ENCODE assay signal across 8 cellular contexts in the genomic region with DNA sequence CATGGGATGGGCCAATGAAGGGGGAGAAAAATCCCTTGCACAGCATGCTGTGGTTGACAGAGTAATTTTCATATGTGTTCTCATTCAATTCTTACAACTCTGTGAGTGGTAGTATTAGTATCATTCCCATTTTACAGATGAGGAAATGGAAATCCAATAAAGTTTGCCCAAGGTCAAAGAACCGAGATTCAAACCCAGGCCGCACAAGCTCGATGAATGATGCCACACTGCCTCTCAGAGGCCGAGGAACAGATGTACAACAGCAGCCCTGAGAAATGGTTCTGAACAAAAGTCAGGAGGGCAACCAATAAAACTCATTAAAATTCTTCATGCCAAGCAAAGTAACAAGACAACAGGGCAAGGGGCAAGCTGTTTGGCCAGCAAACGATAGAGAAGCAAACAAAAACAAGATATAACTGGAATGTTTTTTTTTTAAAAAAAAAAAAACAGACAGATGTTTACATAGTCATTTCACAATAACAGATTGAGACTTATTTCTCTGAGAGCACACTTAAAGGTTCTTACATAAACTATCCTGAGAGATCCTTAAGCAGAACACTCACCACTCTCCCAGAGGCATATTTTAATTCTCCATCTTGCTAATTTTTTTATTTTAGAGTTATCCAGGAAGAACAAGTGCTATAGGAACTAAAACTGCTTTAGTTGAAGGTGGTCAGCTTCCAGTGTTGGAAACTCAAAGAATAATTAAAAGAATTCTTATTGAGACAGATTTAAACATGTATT.
DNase-seq lines count a peak whose midpoint lies in the region; ATAC-seq and TF ChIP-seq lines count a peak whose summit lies in the region.

No MANE protein-coding gene starts in this region.

- DNase-seq in stimulated activated CD4-positive, alpha-beta T cell treated with anti-CD3 and anti-CD28 coated beads, Interleukin-15, amount 100 ng/mL, for 24 hours, result peak; percentile 5
- DNase-seq in stimulated activated CD4-positive, alpha-beta T cell treated with anti-CD3 and anti-CD28 coated beads, Interleukin-2, amount 100 ng/mL, for 24 hours, result no peak
- peak; percentile 13 for DNase-seq in NCI-H2227 treated with DMSO at 0.1 percent for 48 hours (lab: John Stamatoyannopoulos, UW)
- DNase-seq in epithelial cell of esophagus (ENCODE audit: low read depth), result peak; percentile 37
- no peak for DNase-seq in caudate nucleus (lab: John Stamatoyannopoulos, UW)
- DNase-seq in activated gamma-delta T cell treated with Interleukin-2 at 50 U/mL for 16 hours, result no peak
- no peak for DNase-seq in hepatic stellate cell (ENCODE audit: low spot score)

- H3K27ac ChIP-seq in caudate nucleus (ENCODE audit: low read depth, low read length), result no peak overlapping the region

- no peak for ATAC-seq in HG03521 (IDR thresholded peaks at IDR 0.05; ENCODE audit: unreplicated experiment)

- no peak overlapping the region for H3K4me3 ChIP-seq in epithelial cell of esophagus (ENCODE audit: low read length)

- peak; percentile 60 for TF ChIP-seq CTCF in epithelial cell of esophagus (IDR thresholded peaks at IDR 0.05; ENCODE audit: insufficient read depth, low read depth, low read length, missing control alignments)

Comparison
In these comparisons a context has a peak if more than half of its experiments do, and no peak if none do; other contexts are left out.
1. DNase-seq: peak in stimulated activated CD4-positive, alpha-beta T cell treated with anti-CD3 and anti-CD28 coated beads, Interleukin-15, amount 100 ng/mL, for 24 hours (single experiment), NCI-H2227 treated with DMSO at 0.1 percent for 48 hours (single experiment) and epithelial cell of esophagus (single experiment); none in stimulated activated CD4-positive, alpha-beta T cell treated with anti-CD3 and anti-CD28 coated beads, Interleukin-2, amount 100 ng/mL, for 24 hours (0 of 2), caudate nucleus (0 of 61), activated gamma-delta T cell treated with Interleukin-2 at 50 U/mL for 16 hours (single experiment) and hepatic stellate cell (single experiment).